Comparison of ENCODE assay signal across 8 cellular contexts in genomic region chr2:118013221-118013723, GRCh38. TPM values are rescaled to one million over a fixed set of nuclear protein-coding genes. Genes with fewer than 3 reads are reported as not detected.
A peak's percentile ranks its signal among the peaks of the same experiment; 100 is the strongest.
DNase-seq lines count a peak whose midpoint lies in the region; ATAC-seq and TF ChIP-seq lines count a peak whose summit lies in the region.

No MANE protein-coding gene starts in this region.

- DNase-seq in NCI-H1417 (lab: John Stamatoyannopoulos, UW), result peak; percentile 10 to 62 (median 61)
- DNase-seq in NCI-H1417 treated with DMSO at 0.1 percent for 48 hours (lab: John Stamatoyannopoulos, UW), result no peak
- DNase-seq in HEK293T (ENCODE audit: extremely low spot score), result peak; percentile 62
- peak; percentile 64 for DNase-seq in M059J (ENCODE audit: low read depth)
- peak in 2 of 3 experiments; percentile 15 to 20 for DNase-seq in activated CD8-positive, alpha-beta memory T cell treated with anti-CD3 and anti-CD28 coated beads for 48 hours (ENCODE audit: low read depth in 2 of 3, low spot score in 2 of 3)
- no peak for DNase-seq in thoracic aorta (ENCODE audit: low spot score)

- peak overlapping the region; percentile 88 for H3K9ac ChIP-seq in mucosa of stomach (ENCODE audit: low read length)

- POLR2A ChIA-PET in HEK293T (lab: Yijun Ruan, JAX), result interaction anchor here (1.0 kb wide), 3 partner anchors 19 to 173 kb away, joined by 3 read pairs; no protein-coding TSS in a partner anchor

- peak overlapping the region; percentile 68 to 96 for H3K4me3 ChIP-seq in esophagus (ENCODE audit: low read depth in 1 of 2, low read length in 2 of 2)
- H3K4me3 ChIP-seq in mucosa of stomach (ENCODE audit: low read length), result peak overlapping the region; percentile 51
- peak overlapping the region; percentile 85 for H3K4me3 ChIP-seq in thoracic aorta

- H3K27me3 ChIP-seq in esophagus (ENCODE audit: control insufficient read depth in 1 of 2, insufficient read depth in 2 of 2, low read length in 2 of 2) (no peaks in the 10 kb centered on the region), mucosa of stomach (ENCODE audit: control insufficient read depth, insufficient read depth, low read length) (no peaks in the 10 kb centered on the region), thoracic aorta (replicated peaks; ENCODE audit: insufficient read depth) (no peaks in the 10 kb centered on the region)

- WGBS in esophagus, 2 donors, result 0% methylated on average over 48 of the region's 48 CpGs

- ATAC-seq in thoracic aorta (ENCODE audit: insufficient number of reproducible peaks, low FRiP score, low read depth), result no peak

- CTCF ChIA-PET in HEK293T (lab: Yijun Ruan, JAX), result no interaction called here

- TF ChIP-seq CTCF in thoracic aorta (IDR thresholded peaks at IDR 0.05), result no peak

- H3K27ac ChIP-seq in esophagus (ENCODE audit: low read depth in 2 of 2, low read length in 1 of 2), result peak overlapping the region; percentile 88 to 96
- H3K27ac ChIP-seq in thoracic aorta, result peak overlapping the region; percentile 70

- H3K4me1 ChIP-seq in esophagus (ENCODE audit: control insufficient read depth in 2 of 2, insufficient read depth in 2 of 2, low read length in 1 of 2) (peaks cover 0 to 3% of the 10 kb centered on the region in 2 donors), mucosa of stomach (ENCODE audit: control insufficient read depth, insufficient read depth, low read length) (peaks cover 7% of the 10 kb centered on the region), thoracic aorta (ENCODE audit: control insufficient read depth in 1 of 2, low read depth in 2 of 2) (peaks cover 5 to 18% of the 10 kb centered on the region in 2 donors)

- peaks cover 0 to 2% of the 10 kb centered on the region in 2 donors for H3K36me3 ChIP-seq in esophagus (ENCODE audit: control insufficient read depth in 2 of 2, insufficient read depth in 2 of 2, low read length in 1 of 2)
- H3K36me3 ChIP-seq in mucosa of stomach (ENCODE audit: control insufficient read depth, insufficient read depth, low read length), result no peaks in the 10 kb centered on the region
- H3K36me3 ChIP-seq in thoracic aorta, result no peaks in the 10 kb centered on the region

- H3K9me3 ChIP-seq in esophagus (ENCODE audit: control insufficient read depth in 2 of 2, insufficient read depth in 1 of 2, low read depth in 1 of 2, low read length in 1 of 2) (no peaks in the 10 kb centered on the region), mucosa of stomach (ENCODE audit: control insufficient read depth, low read length) (no peaks in the 10 kb centered on the region), thoracic aorta (no peaks in the 10 kb centered on the region)

TF ChIP-seq in HEK293T, 16 proteins besides CTCF, POLR2A, EP300 and RAD21:
- TF ChIP-seq TARDBP (IDR thresholded peaks at IDR 0.05) (no peak), FOXK2 (IDR thresholded peaks at IDR 0.05) (no peak), FOXA1 (IDR thresholded peaks at IDR 0.05) (no peak), HDGF (IDR thresholded peaks at IDR 0.05; ENCODE audit: borderline replicate concordance) (no peak)
TF ChIP-seq in HEK293T: peak in this region for 0.

RNA-seq across cellular contexts. Expression of gene CCDC93, which starts 0.6 kb away (rescaled TPM):
- 18.2 and 21.4 TPM in 2 replicates for total RNA-seq in M059J (2014; rRNA removed; shearing (Covaris generic))
- 1 to 10 TPM; 5.2 to 5.3 TPM for polyA plus RNA-seq in esophagus
- total RNA-seq in thoracic aorta, result 10 to 100 TPM; 11.0 to 21.7 TPM

Comparison
In these comparisons a context has a peak if more than half of its experiments do, and no peak if none do; other contexts are left out.
1. DNase-seq: peak in NCI-H1417 (3 of 3), HEK293T (single experiment), M059J (single experiment) and activated CD8-positive, alpha-beta memory T cell treated with anti-CD3 and anti-CD28 coated beads for 48 hours (2 of 3); none in NCI-H1417 treated with DMSO at 0.1 percent for 48 hours (single experiment) and thoracic aorta (single experiment).
2. Peak in every context shown above with its lines, with median percentiles within 50 percentile points of each other: H3K4me3 ChIP-seq.